In the genomic region with DNA sequence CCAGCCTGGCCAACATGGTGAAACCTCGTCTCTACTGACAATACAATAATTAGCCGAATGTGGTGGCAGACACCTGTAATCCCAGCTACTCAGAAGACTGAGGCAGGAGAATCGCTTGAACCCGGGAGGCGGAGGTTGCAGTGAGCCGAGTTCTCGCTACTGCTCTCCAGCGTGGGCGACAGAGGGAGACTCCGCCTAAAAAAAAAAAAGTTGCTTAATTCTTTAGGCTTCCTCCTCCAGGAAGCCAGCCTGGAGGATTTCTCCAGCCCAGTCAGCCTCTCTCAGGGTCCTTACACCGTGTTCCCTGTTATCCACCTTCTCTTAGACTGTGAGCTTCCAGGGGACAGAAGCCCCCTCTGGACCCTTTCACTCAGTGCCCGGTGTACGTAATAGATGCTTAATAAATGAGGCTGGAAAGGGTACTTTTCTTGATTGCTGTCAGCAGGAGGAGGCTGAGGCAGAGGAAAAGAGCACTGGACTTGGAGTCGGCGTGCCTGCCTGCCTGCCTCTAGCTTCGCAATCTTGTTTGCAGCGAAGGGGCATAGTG, we compare ENCODE assay signal across 1 cellular context.
TF ChIP-seq lines count a peak whose summit lies in the region.

No MANE protein-coding gene starts in this region.

TF ChIP-seq in HepG2, 621 proteins besides CTCF, POLR2A, EP300 and RAD21:
- no peak for TF ChIP-seq KAT2B (IDR thresholded peaks at IDR 0.05; ENCODE audit: borderline replicate concordance, low read depth, low read length)
- no peak for TF ChIP-seq REL (CRISPR knock-in tag; conservative IDR thresholded peaks at IDR 0.05)
- TF ChIP-seq PHF5A (CRISPR knock-in tag; IDR thresholded peaks at IDR 0.05; ENCODE audit: low read depth, unreplicated experiment), result no peak
- no peak for TF ChIP-seq HNF1A (IDR thresholded peaks at IDR 0.05; ENCODE audit: low read depth)
- no peak for TF ChIP-seq HNF1A (CRISPR knock-in tag; IDR thresholded peaks at IDR 0.05; ENCODE audit: borderline replicate concordance)
- TF ChIP-seq, protein P1, sequence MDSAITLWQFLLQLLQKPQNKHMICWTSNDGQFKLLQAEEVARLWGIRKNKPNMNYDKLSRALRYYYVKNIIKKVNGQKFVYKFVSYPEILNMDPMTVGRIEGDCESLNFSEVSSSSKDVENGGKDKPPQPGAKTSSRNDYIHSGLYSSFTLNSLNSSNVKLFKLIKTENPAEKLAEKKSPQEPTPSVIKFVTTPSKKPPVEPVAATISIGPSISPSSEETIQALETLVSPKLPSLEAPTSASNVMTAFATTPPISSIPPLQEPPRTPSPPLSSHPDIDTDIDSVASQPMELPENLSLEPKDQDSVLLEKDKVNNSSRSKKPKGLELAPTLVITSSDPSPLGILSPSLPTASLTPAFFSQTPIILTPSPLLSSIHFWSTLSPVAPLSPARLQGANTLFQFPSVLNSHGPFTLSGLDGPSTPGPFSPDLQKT (CRISPR knock-in tag; IDR thresholded peaks at IDR 0.05; ENCODE audit: borderline replicate concordance), result no peak
- TF ChIP-seq, protein P2, sequence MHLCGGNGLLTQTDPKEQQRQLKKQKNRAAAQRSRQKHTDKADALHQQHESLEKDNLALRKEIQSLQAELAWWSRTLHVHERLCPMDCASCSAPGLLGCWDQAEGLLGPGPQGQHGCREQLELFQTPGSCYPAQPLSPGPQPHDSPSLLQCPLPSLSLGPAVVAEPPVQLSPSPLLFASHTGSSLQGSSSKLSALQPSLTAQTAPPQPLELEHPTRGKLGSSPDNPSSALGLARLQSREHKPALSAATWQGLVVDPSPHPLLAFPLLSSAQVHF (CRISPR knock-in tag; IDR thresholded peaks at IDR 0.05), result no peak
- TF ChIP-seq ZNF770 (CRISPR knock-in tag; IDR thresholded peaks at IDR 0.05), result no peak
- no peak for TF ChIP-seq SIX1 (CRISPR knock-in tag; IDR thresholded peaks at IDR 0.05; ENCODE audit: borderline replicate concordance)
- TF ChIP-seq FOXC1 (CRISPR knock-in tag; IDR thresholded peaks at IDR 0.05; ENCODE audit: borderline replicate concordance), result no peak
- TF ChIP-seq, protein P3, sequence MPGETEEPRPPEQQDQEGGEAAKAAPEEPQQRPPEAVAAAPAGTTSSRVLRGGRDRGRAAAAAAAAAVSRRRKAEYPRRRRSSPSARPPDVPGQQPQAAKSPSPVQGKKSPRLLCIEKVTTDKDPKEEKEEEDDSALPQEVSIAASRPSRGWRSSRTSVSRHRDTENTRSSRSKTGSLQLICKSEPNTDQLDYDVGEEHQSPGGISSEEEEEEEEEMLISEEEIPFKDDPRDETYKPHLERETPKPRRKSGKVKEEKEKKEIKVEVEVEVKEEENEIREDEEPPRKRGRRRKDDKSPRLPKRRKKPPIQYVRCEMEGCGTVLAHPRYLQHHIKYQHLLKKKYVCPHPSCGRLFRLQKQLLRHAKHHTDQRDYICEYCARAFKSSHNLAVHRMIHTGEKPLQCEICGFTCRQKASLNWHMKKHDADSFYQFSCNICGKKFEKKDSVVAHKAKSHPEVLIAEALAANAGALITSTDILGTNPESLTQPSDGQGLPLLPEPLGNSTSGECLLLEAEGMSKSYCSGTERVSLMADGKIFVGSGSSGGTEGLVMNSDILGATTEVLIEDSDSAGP (CRISPR knock-in tag; IDR thresholded peaks at IDR 0.05; ENCODE audit: borderline replicate concordance), result no peak
- TF ChIP-seq ZNF614 (CRISPR knock-in tag; IDR thresholded peaks at IDR 0.05; ENCODE audit: borderline replicate concordance), result no peak
